In genomic region chr15:72474466-72474911, GRCh38 we compare ENCODE assay signal across 8 cellular contexts. TPM values are rescaled to one million over a fixed set of nuclear protein-coding genes. Genes with fewer than 3 reads are reported as not detected.
A peak's percentile ranks its signal among the peaks of the same experiment; 100 is the strongest.
DNase-seq lines count a peak whose midpoint lies in the region; ATAC-seq and TF ChIP-seq lines count a peak whose summit lies in the region.

No MANE protein-coding gene starts in this region.

- H3K36me3 ChIP-seq in PC-9 (ENCODE audit: low read depth), result peaks cover 28% of the 10 kb centered on the region

- H3K36me3 Mint-ChIP-seq in CD14-positive monocyte, result peaks cover 23 to 34% of the 10 kb centered on the region in 2 donors
- peaks cover 4% of the 10 kb centered on the region for H3K36me3 Mint-ChIP-seq in natural killer cell treated with Interleukin-12 subunit alpha and Interleukin-12 subunit beta and Interleukin-15 and Interleukin-18, amount 100 ng/mL, for 72 hours

- CTCF ChIA-PET in PC-9 (lab: Charles Lee), result no interaction called here

- peaks cover 20% of the 10 kb centered on the region for H3F3A ChIP-seq in PC-9 (ENCODE audit: insufficient read depth, low read depth)

- peak; percentile 39 for ATAC-seq in GM21723 (IDR thresholded peaks at IDR 0.05; ENCODE audit: unreplicated experiment)
- peak; percentile 33 to 44 for ATAC-seq in natural killer cell treated with Interleukin-12 subunit alpha and Interleukin-12 subunit beta and Interleukin-15 and Interleukin-18, amount 100 ng/mL, for 72 hours
- ATAC-seq in GM21515 (IDR thresholded peaks at IDR 0.05; ENCODE audit: unreplicated experiment), result no peak

- peak overlapping the region; percentile 94 to 98 for H3K4me3 Mint-ChIP-seq in CD14-positive monocyte
- peak overlapping the region; percentile 97 for H3K4me3 Mint-ChIP-seq in natural killer cell treated with Interleukin-12 subunit alpha and Interleukin-12 subunit beta and Interleukin-15 and Interleukin-18, amount 100 ng/mL, for 72 hours

- H3K4me1 Mint-ChIP-seq in CD14-positive monocyte, result peaks cover 31% of the 10 kb centered on the region
- peaks cover 36 to 45% of the 10 kb centered on the region in 2 donors for H3K4me1 Mint-ChIP-seq in natural killer cell treated with Interleukin-12 subunit alpha and Interleukin-12 subunit beta and Interleukin-15 and Interleukin-18, amount 100 ng/mL, for 72 hours (ENCODE audit: low read depth in 2 of 2)

- no peak for DNase-seq in CD14-positive monocyte (ENCODE audit: low spot score)
- no peak for DNase-seq in PC-9
- peak; percentile 24 for DNase-seq in epithelial cell of esophagus (ENCODE audit: low read depth)
- DNase-seq in natural killer cell treated with Interleukin-12 subunit alpha and Interleukin-12 subunit beta and Interleukin-15 and Interleukin-18, amount 100 ng/mL, for 72 hours (ENCODE audit: low spot score), result peak; percentile 67
- DNase-seq in epidermal melanocyte (ENCODE audit: insufficient read length, low spot score), result no peak
- DNase-seq in G401 (ENCODE audit: low spot score), result no peak

- H3K4me3 ChIP-seq in PC-9, result peak overlapping the region; percentile 67
- H3K4me3 ChIP-seq in epithelial cell of esophagus (ENCODE audit: low read length), result peak overlapping the region; percentile 82

- no peak for TF ChIP-seq CTCF in CD14-positive monocyte (IDR thresholded peaks at IDR 0.05)
- TF ChIP-seq CTCF in PC-9 (conservative IDR thresholded peaks at IDR 0.05), result no peak
- TF ChIP-seq CTCF in epithelial cell of esophagus (IDR thresholded peaks at IDR 0.05; ENCODE audit: insufficient read depth, low read depth, low read length, missing control alignments), result no peak

- no peaks in the 10 kb centered on the region for H3K9me3 ChIP-seq in PC-9 (ENCODE audit: insufficient read depth, low read depth)

- no peaks in the 10 kb centered on the region for H3K9me2 ChIP-seq in PC-9 (ENCODE audit: insufficient read depth)

- H4K20me1 ChIP-seq in PC-9 (ENCODE audit: insufficient read depth), result peaks cover 43% of the 10 kb centered on the region

- H2AFZ ChIP-seq in PC-9, result peak overlapping the region; percentile 76

- H3K27me3 Mint-ChIP-seq in CD14-positive monocyte (ENCODE audit: low read depth in 3 of 3), result peaks cover 0 to 1% (median 0%) of the 10 kb centered on the region in 3 donors
- H3K27me3 Mint-ChIP-seq in natural killer cell treated with Interleukin-12 subunit alpha and Interleukin-12 subunit beta and Interleukin-15 and Interleukin-18, amount 100 ng/mL, for 72 hours, result no peaks in the 10 kb centered on the region

- peaks cover 0 to 8% (median 5%) of the 10 kb centered on the region in 7 donors for H3K9me3 Mint-ChIP-seq in CD14-positive monocyte
- H3K9me3 Mint-ChIP-seq in natural killer cell treated with Interleukin-12 subunit alpha and Interleukin-12 subunit beta and Interleukin-15 and Interleukin-18, amount 100 ng/mL, for 72 hours, result no peaks in the 10 kb centered on the region

- H3K27me3 ChIP-seq in PC-9 (ENCODE audit: insufficient read depth, low read depth), result no peaks in the 10 kb centered on the region

- POLR2A ChIA-PET in PC-9 (lab: Charles Lee; ENCODE audit: unreplicated experiment), result no interaction called here

- BruUV-seq in PC-9 (replicated peaks; lab: Mats Ljungman, UMichigan), result no TSS peak

- in situ Hi-C loops in G401 (cut with HindIII; ENCODE audit: low sequenced_read_pairs), result no loop called here

- H3K27ac Mint-ChIP-seq in CD14-positive monocyte, result peak overlapping the region; percentile 98 to 99 (median 99)
- peak overlapping the region; percentile 92 to 95 for H3K27ac Mint-ChIP-seq in natural killer cell treated with Interleukin-12 subunit alpha and Interleukin-12 subunit beta and Interleukin-15 and Interleukin-18, amount 100 ng/mL, for 72 hours

- peaks cover 65% of the 10 kb centered on the region for H3K79me2 ChIP-seq in PC-9 (ENCODE audit: low read depth)

- intact Hi-C loops in CD14-positive monocyte (cut with micrococcal nuclease) (loop anchor here (5.0 to 10.0 kb wide), 5 partner anchors 90 to 310 kb away; partner anchors contain the start of genes ADPGK (in 2 of the 2), CELF6 (in 1 of the 2) and GRAMD2A (in 1 of the 2)), PC-9 (cut with micrococcal nuclease; ENCODE audit: unreplicated experiment) (loop anchor here (10.0 kb wide), 1 partner anchor 310 kb away; the partner anchor contains the start of gene ADPGK)

- peaks cover 27% of the 10 kb centered on the region for H3K4me1 ChIP-seq in PC-9 (replicated peaks; ENCODE audit: insufficient read depth)

- peak overlapping the region; percentile 89 for H3K4me2 ChIP-seq in PC-9

- H3K27ac ChIP-seq in PC-9, result peak overlapping the region; percentile 94

RNA-seq across cellular contexts. Expression of gene ARIH1, which starts 0.4 kb away (rescaled TPM):
- 10 to 100 TPM; 13.5 to 14.4 TPM for polyA plus RNA-seq in CD14-positive monocyte
- total RNA-seq in PC-9 (2021), result 144 and 190 TPM in 2 replicates
- 100 to 1,000 TPM; 155 to 175 TPM for total RNA-seq in natural killer cell treated with Interleukin-12 subunit alpha and Interleukin-12 subunit beta and Interleukin-15 and Interleukin-18, amount 100 ng/mL, for 72 hours
- 42.0 and 49.6 TPM in 2 replicates for total RNA-seq in G401 (2014; rRNA removed; shearing (Covaris generic))

Comparison
In these comparisons a context has a peak if more than half of its experiments do, and no peak if none do; other contexts are left out.
1. DNase-seq: peak in epithelial cell of esophagus (single experiment) and natural killer cell treated with Interleukin-12 subunit alpha and Interleukin-12 subunit beta and Interleukin-15 and Interleukin-18, amount 100 ng/mL, for 72 hours (single experiment); none in CD14-positive monocyte (single experiment), PC-9 (0 of 2), epidermal melanocyte (single experiment) and G401 (single experiment).